ENCODE assay signal across 8 cellular contexts in genomic region chr9:137590469-137591383, GRCh38. TPM values are rescaled to one million over a fixed set of nuclear protein-coding genes. Genes with fewer than 3 reads are reported as not detected.
DNase-seq lines count a peak whose midpoint lies in the region; ATAC-seq and TF ChIP-seq lines count a peak whose summit lies in the region.

Gene ZMYND19 (minus strand): TSS chr9:137590512. CDS start chr9:137590263, 249 bp downstream.

- ATAC-seq in HG02870 (IDR thresholded peaks at IDR 0.05; ENCODE audit: unreplicated experiment): peak; percentile 82

- DNase-seq in GM13977 (ENCODE audit: low spot score): peak; percentile 100
- DNase-seq in NCI-H146 treated with DMSO at 0.1 percent for 48 hours (lab: John Stamatoyannopoulos, UW; ENCODE audit: unreplicated experiment): peak; percentile 39
- peak; percentile 72 for DNase-seq in amniotic epithelial cell (ENCODE audit: low read depth)
- peak; percentile 90 for DNase-seq in right atrium auricular region (ENCODE audit: low spot score)
- peak; percentile 82 to 90 for DNase-seq in uterus

- H3K27ac Mint-ChIP-seq in T-helper 1 cell treated with Interleukin-12 subunit alpha and Interleukin-12 subunit beta and Interleukin-4 antibody, amounts not matched to agents 30 μg/mL and 1 μg/mL, for 36 hours: peak within 1 kb of the TSS; percentile 89

- intact Hi-C loops in uterus (cut with DNase I; ENCODE audit: low total_unique reads): no loop called here

- H3K36me3 Mint-ChIP-seq in T-helper 1 cell treated with Interleukin-12 subunit alpha and Interleukin-12 subunit beta and Interleukin-4 antibody, amounts not matched to agents 30 μg/mL and 1 μg/mL, for 36 hours (ENCODE audit: low read depth): peaks cover 11% of the 10 kb centered on the region

- no peaks in the 10 kb centered on the region for H3K27me3 ChIP-seq in right atrium auricular region
- no peaks in the 10 kb centered on the region for H3K27me3 ChIP-seq in rectal smooth muscle tissue (ENCODE audit: control insufficient read depth, insufficient read depth, low read length)
- H3K27me3 ChIP-seq in uterus: no peaks in the 10 kb centered on the region

- TF ChIP-seq CTCF in GM13977 (IDR thresholded peaks at IDR 0.05; ENCODE audit: extremely low read depth, insufficient read depth, missing control alignments) (no peak), right atrium auricular region (IDR thresholded peaks at IDR 0.05) (peak in 1 of 2 donors; percentile 17), uterus (IDR thresholded peaks at IDR 0.05) (peak in 1 of 4 experiments; percentile 30)

- no peaks in the 10 kb centered on the region for H3K9me3 Mint-ChIP-seq in T-helper 1 cell treated with Interleukin-12 subunit alpha and Interleukin-12 subunit beta and Interleukin-4 antibody, amounts not matched to agents 30 μg/mL and 1 μg/mL, for 36 hours

- H3K27ac ChIP-seq in right atrium auricular region: peak within 1 kb of the TSS in 1 of 2 donors; percentile 57
- H3K27ac ChIP-seq in rectal smooth muscle tissue (ENCODE audit: low read depth, low read length): no peak within 1 kb of the TSS
- peak within 1 kb of the TSS in 1 of 2 donors; percentile 35 for H3K27ac ChIP-seq in uterus

- H3K4me1 ChIP-seq in right atrium auricular region (peaks cover 0 to 20% of the 10 kb centered on the region in 2 donors), rectal smooth muscle tissue (ENCODE audit: control insufficient read depth, insufficient read depth, low read length) (peaks cover 8% of the 10 kb centered on the region), uterus (peaks cover 0 to 9% of the 10 kb centered on the region in 2 donors)

- H3K9ac ChIP-seq in rectal smooth muscle tissue (ENCODE audit: low read length): peak within 1 kb of the TSS; percentile 6

- no peaks in the 10 kb centered on the region for H3K27me3 Mint-ChIP-seq in T-helper 1 cell treated with Interleukin-12 subunit alpha and Interleukin-12 subunit beta and Interleukin-4 antibody, amounts not matched to agents 30 μg/mL and 1 μg/mL, for 36 hours (ENCODE audit: low read depth)

- H3K4me1 Mint-ChIP-seq in T-helper 1 cell treated with Interleukin-12 subunit alpha and Interleukin-12 subunit beta and Interleukin-4 antibody, amounts not matched to agents 30 μg/mL and 1 μg/mL, for 36 hours (ENCODE audit: low read depth): peaks cover 14% of the 10 kb centered on the region

- in situ Hi-C loops in GM13977 (cut with MboI; ENCODE audit: low pct_unique_long_range_greater_than_20kb, low sequenced_read_pairs, unreplicated experiment): no loop called here

- peaks cover 25% of the 10 kb centered on the region for H3K36me3 ChIP-seq in right atrium auricular region
- peaks cover 6% of the 10 kb centered on the region for H3K36me3 ChIP-seq in rectal smooth muscle tissue (ENCODE audit: control insufficient read depth, insufficient read depth, low read length)
- H3K36me3 ChIP-seq in uterus: no peaks in the 10 kb centered on the region

- peak in 1 of 2 donors; percentile 14 for TF ChIP-seq POLR2A in uterus (IDR thresholded peaks at IDR 0.05)

- H3K4me3 ChIP-seq in right atrium auricular region (peak within 1 kb of the TSS; percentile 55 to 91), rectal smooth muscle tissue (ENCODE audit: low read length) (peak within 1 kb of the TSS; percentile 84), uterus (peak within 1 kb of the TSS; percentile 47 to 67)

- H3K9me3 ChIP-seq in right atrium auricular region (no peaks in the 10 kb centered on the region), uterus (no peaks in the 10 kb centered on the region)

- peak within 1 kb of the TSS; percentile 97 for H3K4me3 Mint-ChIP-seq in T-helper 1 cell treated with Interleukin-12 subunit alpha and Interleukin-12 subunit beta and Interleukin-4 antibody, amounts not matched to agents 30 μg/mL and 1 μg/mL, for 36 hours

RNA-seq across cellular contexts. Expression of gene ZMYND19, which starts in this region (rescaled TPM):
- total RNA-seq in right atrium auricular region (1 to 10 TPM; 5.0 to 6.4 TPM), uterus (10 to 100 TPM; 14.7 to 26.4 (median 16.3) TPM)

Comparison
In these comparisons a context has a peak if more than half of its experiments do, and no peak if none do; other contexts are left out.
1. DNase-seq: peak in every context shown above with its lines; median percentile 100 in GM13977; 90 in right atrium auricular region; 86 in uterus; 72 in amniotic epithelial cell; 39 in NCI-H146 treated with DMSO at 0.1 percent for 48 hours.